ENCODE assay signal across 8 cellular contexts in genomic region chr1:115138973-115139372, GRCh38. TPM values are rescaled to one million over a fixed set of nuclear protein-coding genes. Genes with fewer than 3 reads are reported as not detected.
DNase-seq lines count a peak whose midpoint lies in the region; ATAC-seq and TF ChIP-seq lines count a peak whose summit lies in the region.

No MANE protein-coding gene starts in this region.

- no peaks in the 10 kb centered on the region for H3K27me3 ChIP-seq in CD8-positive, alpha-beta T cell (ENCODE audit: insufficient read depth, low read length)

- peaks cover 17% of the 10 kb centered on the region for H3K27me3 Mint-ChIP-seq in CD8-positive, alpha-beta T cell (ENCODE audit: low read depth)
- H3K27me3 Mint-ChIP-seq in endothelial cell (ENCODE audit: unreplicated experiment) = no peaks in the 10 kb centered on the region

- H3K4me3 Mint-ChIP-seq in CD8-positive, alpha-beta T cell = peak overlapping the region; percentile 72
- H3K4me3 Mint-ChIP-seq in endothelial cell (ENCODE audit: unreplicated experiment) = no peak overlapping the region

- H3K4me3 ChIP-seq in CD8-positive, alpha-beta T cell (ENCODE audit: low read depth, low read length) = no peak overlapping the region

- peak; percentile 73 for TF ChIP-seq CTCF in CD8-positive, alpha-beta T cell (IDR thresholded peaks at IDR 0.05)
- TF ChIP-seq CTCF in endothelial cell (IDR thresholded peaks at IDR 0.05; ENCODE audit: unreplicated experiment) = peak; percentile 85

- intact Hi-C loops in CD8-positive, alpha-beta T cell (cut with DNase I, micrococcal nuclease) = loop anchor here (1.0 to 10.0 kb wide), 6 partner anchors 330 to 1356 kb away; no protein-coding TSS in a partner anchor

- no peaks in the 10 kb centered on the region for H3K36me3 Mint-ChIP-seq in CD8-positive, alpha-beta T cell
- no peaks in the 10 kb centered on the region for H3K36me3 Mint-ChIP-seq in endothelial cell (ENCODE audit: low read depth, unreplicated experiment)

- peaks cover 4% of the 10 kb centered on the region for H3K4me1 Mint-ChIP-seq in CD8-positive, alpha-beta T cell (ENCODE audit: low read depth)
- no peaks in the 10 kb centered on the region for H3K4me1 Mint-ChIP-seq in endothelial cell (ENCODE audit: unreplicated experiment)

- no peak overlapping the region for H3K27ac Mint-ChIP-seq in CD8-positive, alpha-beta T cell
- no peak overlapping the region for H3K27ac Mint-ChIP-seq in endothelial cell (ENCODE audit: unreplicated experiment)

- CTCF ChIA-PET in CD8-positive, alpha-beta T cell (lab: Charles Lee) = interaction anchor here (0.6 to 8.5 kb wide), 16 partner anchors 10 to 843 kb away, joined by 3 to 37 read pairs (median 4); no protein-coding TSS in a partner anchor

- peak; percentile 30 to 73 (median 57) for DNase-seq in CD8-positive, alpha-beta T cell
- DNase-seq in HUDEP-2 (lab: John Stamatoyannopoulos, UW; ENCODE audit: unreplicated experiment in 76 of 76) = peak in 55 of 76 experiments; percentile 2 to 67 (median 30)
- peak; percentile 65 for DNase-seq in NOMO-1 treated with DMSO at 0.1 percent for 48 hours (lab: John Stamatoyannopoulos, UW; ENCODE audit: unreplicated experiment)
- peak; percentile 26 to 38 (median 29) for DNase-seq in activated CD8-positive, alpha-beta memory T cell treated with anti-CD3 and anti-CD28 coated beads for 48 hours (ENCODE audit: low read depth in 2 of 3, low spot score in 2 of 3)
- DNase-seq in endothelial cell (ENCODE audit: low spot score) = peak; percentile 82
- DNase-seq in midbrain (lab: John Stamatoyannopoulos, UW) = peak; percentile 81
- DNase-seq in stimulated activated CD8-positive, alpha-beta memory T cell treated with anti-CD3 and anti-CD28 coated beads, Interleukin-4, amount 100 ng/mL, for 4 hours (ENCODE audit: low read depth in 2 of 2, low spot score in 1 of 2) = peak; percentile 11 to 13

- H3K27ac ChIP-seq in CD8-positive, alpha-beta T cell (ENCODE audit: low read depth, low read length) = no peak overlapping the region

- H3K9me3 Mint-ChIP-seq in CD8-positive, alpha-beta T cell = no peaks in the 10 kb centered on the region
- no peaks in the 10 kb centered on the region for H3K9me3 Mint-ChIP-seq in endothelial cell (ENCODE audit: unreplicated experiment)

- peak; percentile 73 for ATAC-seq in CD8-positive, alpha-beta T cell
- peak; percentile 32 for ATAC-seq in GM19468 (IDR thresholded peaks at IDR 0.05; ENCODE audit: extremely low read depth, unreplicated experiment)

- H3K4me1 ChIP-seq in CD8-positive, alpha-beta T cell (ENCODE audit: insufficient read depth, low read length) = no peaks in the 10 kb centered on the region

- H3K9me3 ChIP-seq in CD8-positive, alpha-beta T cell (ENCODE audit: low read length) = no peaks in the 10 kb centered on the region

- no peaks in the 10 kb centered on the region for H3K36me3 ChIP-seq in CD8-positive, alpha-beta T cell (ENCODE audit: insufficient read depth, low read length)

- POLR2A ChIA-PET in CD8-positive, alpha-beta T cell (lab: Charles Lee) = no interaction called here

RNA-seq across cellular contexts. Expression of gene TSPAN2, which starts 49.7 kb away (rescaled TPM):
- total RNA-seq in CD8-positive, alpha-beta T cell = under 1 TPM; 0.43 to 0.72 TPM
- total RNA-seq in endothelial cell (ENCODE audit: unreplicated experiment) = 57.9 TPM

Comparison
In these comparisons a context has a peak if more than half of its experiments do, and no peak if none do; other contexts are left out.
1. DNase-seq: peak in every context shown above with its lines; median percentile 82 in endothelial cell; 81 in midbrain; 65 in NOMO-1 treated with DMSO at 0.1 percent for 48 hours; 57 in CD8-positive, alpha-beta T cell; 30 in HUDEP-2; 29 in activated CD8-positive, alpha-beta memory T cell treated with anti-CD3 and anti-CD28 coated beads for 48 hours; 12 in stimulated activated CD8-positive, alpha-beta memory T cell treated with anti-CD3 and anti-CD28 coated beads, Interleukin-4, amount 100 ng/mL, for 4 hours.
2. RNA of gene TSPAN2, which starts 49.7 kb away (total RNA-seq): 57.9 TPM in endothelial cell (single experiment); 0.43 to 0.72 TPM in CD8-positive, alpha-beta T cell; every median in the first group is over 10 times any median in the second.